ENCODE assay signal across 21 cellular contexts in genomic region chr3:127222163-127222562, GRCh38. TPM values are rescaled to one million over a fixed set of nuclear protein-coding genes. Genes with fewer than 3 reads are reported as not detected.
DNase-seq lines count a peak whose midpoint lies in the region; FAIRE-seq and TF ChIP-seq lines count a peak whose summit lies in the region.
"Had no signal": no experiment of that assay in that cellular context is flagged by ENCODE, and none has a peak within 500 bp of the region (broad histone marks: within the 10 kb centered on the region; RNA-seq: fewer than 3 reads in every experiment).

No MANE protein-coding gene starts in this region.

- peaks cover 13% of the 10 kb centered on the region for H3K9me3 ChIP-seq in Loucy (ENCODE audit: insufficient read depth, low read depth, low read length)
- H3K9me3 ChIP-seq: HAP-1 had no signal

- peaks cover 1% of the 10 kb centered on the region for H3K36me3 Mint-ChIP-seq in activated naive CD4-positive, alpha-beta T cell treated with anti-CD3 and anti-CD28 coated beads, Interleukin-2, amount 50 U/mL, for 24 hours
- H3K36me3 Mint-ChIP-seq in type B pancreatic cell, result no peaks in the 10 kb centered on the region
- H3K36me3 Mint-ChIP-seq: CD8-positive, alpha-beta memory T cell had no signal

- H3K4me3 ChIP-seq in Loucy (ENCODE audit: low read length, poor library complexity, severe bottlenecking), result no peak overlapping the region
- H3K4me3 ChIP-seq: A549, HAP-1 had no signal

- H3F3A ChIP-seq in Loucy (ENCODE audit: low read depth), result no peaks in the 10 kb centered on the region; the same call in 1 of the 2 replicates

- H3K9ac ChIP-seq in Loucy (ENCODE audit: low read depth, low read length, poor library complexity, severe bottlenecking), result peak overlapping the region; percentile 60

- FAIRE-seq in GM12892 (lab: Jason Lieb, UNC), result peak; percentile 58
- FAIRE-seq: A549, H1 had no signal

- H3K4me3 Mint-ChIP-seq in activated naive CD4-positive, alpha-beta T cell treated with anti-CD3 and anti-CD28 coated beads, Interleukin-2, amount 50 U/mL, for 24 hours, result no peak overlapping the region
- no peak overlapping the region for H3K4me3 Mint-ChIP-seq in type B pancreatic cell

- peak overlapping the region; percentile 71 for H3K4me2 ChIP-seq in Loucy (ENCODE audit: low read depth, low read length, poor library complexity, severe bottlenecking)
- H3K4me2 ChIP-seq: A549 had no signal

- H3K27ac Mint-ChIP-seq in activated naive CD4-positive, alpha-beta T cell treated with anti-CD3 and anti-CD28 coated beads, Interleukin-2, amount 50 U/mL, for 24 hours, result peak overlapping the region; percentile 72
- H3K27ac Mint-ChIP-seq in type B pancreatic cell, result no peak overlapping the region

- H3K79me2 ChIP-seq in Loucy (ENCODE audit: insufficient read depth, low read length), result peaks cover 67% of the 10 kb centered on the region

- no peaks in the 10 kb centered on the region for H3K27me3 Mint-ChIP-seq in activated naive CD4-positive, alpha-beta T cell treated with anti-CD3 and anti-CD28 coated beads, Interleukin-2, amount 50 U/mL, for 24 hours
- peaks cover 5% of the 10 kb centered on the region for H3K27me3 Mint-ChIP-seq in type B pancreatic cell

- H3K9me2 ChIP-seq in Loucy (replicated peaks; ENCODE audit: low read depth, low read length), result no peaks in the 10 kb centered on the region

- H3K27me3 ChIP-seq in Loucy (ENCODE audit: insufficient read depth, low read length, poor library complexity, severe bottlenecking), result no peaks in the 10 kb centered on the region

- H3K9me3 Mint-ChIP-seq in activated naive CD4-positive, alpha-beta T cell treated with anti-CD3 and anti-CD28 coated beads, Interleukin-2, amount 50 U/mL, for 24 hours, result peaks cover 17% of the 10 kb centered on the region
- H3K9me3 Mint-ChIP-seq in type B pancreatic cell, result no peaks in the 10 kb centered on the region

- H2AFZ ChIP-seq in Loucy (ENCODE audit: low read length), result no peak overlapping the region

- peaks cover 90% of the 10 kb centered on the region for H3K4me1 ChIP-seq in Loucy (ENCODE audit: insufficient read depth, low read length, poor library complexity, severe bottlenecking)
- H3K4me1 ChIP-seq: HAP-1 had no signal

- H3K36me3 ChIP-seq in Loucy (ENCODE audit: insufficient read depth, low read length), result no peaks in the 10 kb centered on the region
- H3K36me3 ChIP-seq: HAP-1 had no signal

- TF ChIP-seq CTCF in Loucy (conservative IDR thresholded peaks at IDR 0.05; ENCODE audit: low read length), result no peak
- no peak for TF ChIP-seq CTCF in type B pancreatic cell (conservative IDR thresholded peaks at IDR 0.05)

- TF ChIP-seq POLR2A in GM12892 (IDR thresholded peaks at IDR 0.05; ENCODE audit: low read depth, low read length), result no peak

- DNase-seq in activated naive CD4-positive, alpha-beta T cell treated with anti-CD3 and anti-CD28 coated beads, Interleukin-2, amount 50 U/mL, for 16 hours, result no peak
- DNase-seq in GM12892 (ENCODE audit: insufficient read length), result no peak
- DNase-seq in type B pancreatic cell (ENCODE audit: extremely low spot score, unreplicated experiment), result peak; percentile 60
- no peak for DNase-seq in anterior cingulate cortex (lab: John Stamatoyannopoulos, UW)
- DNase-seq in SHP77 (lab: John Stamatoyannopoulos, UW), result no peak
- DNase-seq in MV-4-11 (lab: John Stamatoyannopoulos, UW), result no peak
- DNase-seq: C1 segment of cervical spinal cord; CD4-positive, CD25-positive, alpha-beta regulatory T cell; CD8-positive, alpha-beta memory T cell; COR-L47; DMS 273 treated with DMSO at 0.1 percent for 48 hours; DMS53; DND-41; EL had no signal

- H4K20me1 ChIP-seq in Loucy (ENCODE audit: insufficient read depth, low read length, poor library complexity, severe bottlenecking), result no peaks in the 10 kb centered on the region

- H3K4me1 Mint-ChIP-seq in activated naive CD4-positive, alpha-beta T cell treated with anti-CD3 and anti-CD28 coated beads, Interleukin-2, amount 50 U/mL, for 24 hours, result peaks cover 18% of the 10 kb centered on the region
- peaks cover 9% of the 10 kb centered on the region for H3K4me1 Mint-ChIP-seq in type B pancreatic cell (ENCODE audit: unreplicated experiment)

RNA-seq across cellular contexts. Expression of gene PRR23E, which starts 29.2 kb away (rescaled TPM):
- not detected for polyA plus RNA-seq in GM12892 (2012; ENCODE audit: missing spikeins)
- total RNA-seq in type B pancreatic cell (ENCODE audit: low replicate concordance), result not detected in 2 replicates
- total RNA-seq: CD4-positive, CD25-positive, alpha-beta regulatory T cell; CD8-positive, alpha-beta memory T cell; G401; H1; HT-29 had no signal
- polyA plus RNA-seq: A549; CD4-positive, CD25-positive, alpha-beta regulatory T cell; CD8-positive, alpha-beta memory T cell; H1 had no signal
